In the genomic region with DNA sequence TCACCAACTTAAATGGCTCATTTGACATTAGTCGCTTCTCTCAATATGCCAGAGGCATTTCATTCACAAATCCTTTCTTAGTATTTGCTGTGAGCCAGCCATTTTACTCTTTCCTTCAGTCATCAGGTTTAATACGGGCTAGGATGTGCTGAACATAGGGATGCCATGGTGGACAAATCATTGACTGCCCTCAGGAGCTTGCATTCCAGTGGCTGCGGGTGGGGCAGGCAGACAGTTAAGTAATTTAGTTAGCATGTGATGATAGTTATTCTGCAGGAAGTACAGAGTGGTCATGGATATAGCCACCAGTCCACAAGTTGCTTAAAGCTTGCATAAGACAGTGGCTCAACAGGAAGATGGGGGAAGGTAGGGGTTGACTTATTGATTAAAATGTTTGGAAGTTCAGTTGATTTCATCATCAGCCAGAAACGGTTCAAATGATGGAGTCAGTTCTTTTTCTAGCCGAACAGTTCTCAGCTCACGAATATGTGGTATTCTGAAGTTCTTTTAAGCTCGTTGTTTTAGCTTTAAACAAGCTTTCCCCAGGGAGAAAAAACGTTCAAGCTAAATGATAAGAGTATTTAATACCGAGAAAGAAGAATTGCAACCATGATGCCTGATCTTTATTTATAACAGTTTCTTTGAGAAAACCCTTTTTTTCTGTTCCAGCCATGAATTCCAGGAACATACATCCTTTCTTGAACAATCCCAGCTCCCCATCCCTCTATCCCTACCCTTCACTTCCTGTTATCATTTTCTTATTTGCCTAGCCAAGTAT, we compare ENCODE assay signal across 9 cellular contexts. TPM values are rescaled to one million over a fixed set of nuclear protein-coding genes. Genes with fewer than 3 reads are reported as not detected.
DNase-seq lines count a peak whose midpoint lies in the region; ATAC-seq, FAIRE-seq and TF ChIP-seq lines count a peak whose summit lies in the region.
"Had no signal": no experiment of that assay in that cellular context is flagged by ENCODE, and none has a peak within 500 bp of the region (broad histone marks: within the 10 kb centered on the region; RNA-seq: fewer than 3 reads in every experiment).

No MANE protein-coding gene starts in this region.

- peak overlapping the region; percentile 79 to 83 for H3K4me3 ChIP-seq in esophagus (ENCODE audit: low read depth in 1 of 2, low read length in 2 of 2)

- no peak for ATAC-seq in HG02588 (IDR thresholded peaks at IDR 0.05; ENCODE audit: unreplicated experiment)

- no peaks in the 10 kb centered on the region for H3K27me3 ChIP-seq in esophagus (ENCODE audit: control insufficient read depth in 1 of 2, insufficient read depth in 2 of 2, low read length in 2 of 2)

- no peak for TF ChIP-seq CTCF in nephron (IDR thresholded peaks at IDR 0.05; ENCODE audit: unreplicated experiment in 3 of 3)

- WGBS in esophagus, 2 donors = 58 to 62% methylated on average over 9 of the region's 9 CpGs

- peak; percentile 62 for DNase-seq in GM04504 (ENCODE audit: low read depth)
- peak; percentile 79 for DNase-seq in OCI-M1 (lab: John Stamatoyannopoulos, UW)
- no peak for DNase-seq in occipital lobe (lab: John Stamatoyannopoulos, UW)
- no peak for DNase-seq in NCI-H2171 (lab: John Stamatoyannopoulos, UW)
- no peak for DNase-seq in GM12892 (ENCODE audit: insufficient read length)

- H3K27ac ChIP-seq in esophagus (ENCODE audit: low read depth in 2 of 2, low read length in 1 of 2) = peak overlapping the region; percentile 93 to 94

- H3K36me3 ChIP-seq in esophagus (ENCODE audit: control insufficient read depth in 2 of 2, insufficient read depth in 2 of 2, low read length in 1 of 2) = no peaks in the 10 kb centered on the region

- no peaks in the 10 kb centered on the region for H3K9me3 ChIP-seq in esophagus (ENCODE audit: control insufficient read depth in 2 of 2, insufficient read depth in 1 of 2, low read depth in 1 of 2, low read length in 1 of 2)

- peak overlapping the region; percentile 89 to 92 (median 90) for H3K4me3 Mint-ChIP-seq in nephron

- H3K27ac Mint-ChIP-seq in nephron = peak overlapping the region; percentile 54 to 90 (median 84)

- H3K4me1 ChIP-seq in esophagus (ENCODE audit: control insufficient read depth in 2 of 2, insufficient read depth in 2 of 2, low read length in 1 of 2) = no peaks in the 10 kb centered on the region

- FAIRE-seq in GM12892 (lab: Jason Lieb, UNC) = no peak

- H3K4me1 Mint-ChIP-seq in nephron = no peaks in the 10 kb centered on the region

- H3K27me3 Mint-ChIP-seq in nephron (ENCODE audit: low read depth) = peaks cover 26% of the 10 kb centered on the region

- no peaks in the 10 kb centered on the region for H3K36me3 Mint-ChIP-seq in nephron (ENCODE audit: low read depth)

- TF ChIP-seq POLR2A in GM12892 (IDR thresholded peaks at IDR 0.05; ENCODE audit: low read depth, low read length) = no peak

- H3K9me3 Mint-ChIP-seq in nephron = no peaks in the 10 kb centered on the region

RNA-seq across cellular contexts. Expression of gene SLC22A15, which starts 1.4 kb away (rescaled TPM):
- polyA plus RNA-seq in esophagus = 1 to 10 TPM; 3.1 to 5.1 TPM
- total RNA-seq in occipital lobe = 11.4 TPM
- not detected for polyA plus RNA-seq in GM12892 (2012; ENCODE audit: missing spikeins)
- total RNA-seq: lung microvascular endothelial cell had no signal

Comparison
In these comparisons a context has a peak if more than half of its experiments do, and no peak if none do; other contexts are left out.
1. DNase-seq: peak in GM04504 (single experiment) and OCI-M1 (single experiment); none in occipital lobe (single experiment), NCI-H2171 (single experiment) and GM12892 (single experiment).